Comparison of ENCODE assay signal across 16 cellular contexts in genomic region chr14:103301512-103302197, GRCh38. TPM values are rescaled to one million over a fixed set of nuclear protein-coding genes. Genes with fewer than 3 reads are reported as not detected.
A peak's percentile ranks its signal among the peaks of the same experiment; 100 is the strongest.
DNase-seq lines count a peak whose midpoint lies in the region; ATAC-seq and TF ChIP-seq lines count a peak whose summit lies in the region.
"Had no signal": no experiment of that assay in that cellular context is flagged by ENCODE, and none has a peak within 500 bp of the region (broad histone marks: within the 10 kb centered on the region; RNA-seq: fewer than 3 reads in every experiment).

No MANE protein-coding gene starts in this region.

- H3K4me3 ChIP-seq in breast epithelium (no peak overlapping the region), thyroid gland (replicated peaks in 1 of 3) (no peak overlapping the region), MM.1S (ENCODE audit: low read length) (no peak overlapping the region)

- H3K9ac ChIP-seq in MM.1S (ENCODE audit: low read length) = no peak overlapping the region

- peaks cover 15% of the 10 kb centered on the region for H3K4me1 Mint-ChIP-seq in MCF 10A (ENCODE audit: insufficient read depth, unreplicated experiment)
- H3K4me1 Mint-ChIP-seq in stimulated activated naive B cell treated with anti-CD40 and anti-IgM and Interleukin-4, amounts not matched to agents 10 μg/mL and 1 μg/mL and 100 μg/mL, for 72 hours = no peaks in the 10 kb centered on the region

- no peaks in the 10 kb centered on the region for H3K9me2 ChIP-seq in MM.1S (replicated peaks; ENCODE audit: insufficient read depth, low read length)

- no peaks in the 10 kb centered on the region for H4K20me1 ChIP-seq in MM.1S (ENCODE audit: insufficient read depth, low read length)

- H3K4me3 Mint-ChIP-seq in MCF 10A (ENCODE audit: unreplicated experiment) = no peak overlapping the region
- no peak overlapping the region for H3K4me3 Mint-ChIP-seq in stimulated activated naive B cell treated with anti-CD40 and anti-IgM and Interleukin-4, amounts not matched to agents 10 μg/mL and 1 μg/mL and 100 μg/mL, for 72 hours

- H3K9me3 Mint-ChIP-seq in MCF 10A (ENCODE audit: unreplicated experiment) = no peaks in the 10 kb centered on the region
- H3K9me3 Mint-ChIP-seq in stimulated activated naive B cell treated with anti-CD40 and anti-IgM and Interleukin-4, amounts not matched to agents 10 μg/mL and 1 μg/mL and 100 μg/mL, for 72 hours = no peaks in the 10 kb centered on the region

- DNase-seq in MCF 10A (ENCODE audit: unreplicated experiment) (peak; percentile 32), breast epithelium (ENCODE audit: low spot score in 2 of 2) (no peak), RWPE1 (ENCODE audit: low spot score) (peak; percentile 42), thyroid gland (peak; percentile 17 to 28), MM.1S (no peak)
- DNase-seq in stimulated activated naive B cell treated with anti-CD40 and anti-IgM and Interleukin-4, amounts not matched to agents 10 μg/mL and 1 μg/mL and 100 μg/mL, for 72 hours = no peak
- DNase-seq: Caco-2, KG1, NCI-H1105, NCI-H1694 treated with DMSO at 0.1 percent for 48 hours, NCI-H2171 treated with DMSO at 0.1 percent for 48 hours, NCI-H510A treated with DMSO at 0.1 percent for 48 hours, RPMI8226 had no signal

- H3K4me2 ChIP-seq in MM.1S (ENCODE audit: low read depth, low read length) = no peak overlapping the region

- no peaks in the 10 kb centered on the region for H3K36me3 Mint-ChIP-seq in MCF 10A (ENCODE audit: insufficient read depth, unreplicated experiment)
- H3K36me3 Mint-ChIP-seq in stimulated activated naive B cell treated with anti-CD40 and anti-IgM and Interleukin-4, amounts not matched to agents 10 μg/mL and 1 μg/mL and 100 μg/mL, for 72 hours = no peaks in the 10 kb centered on the region

- H3K4me1 ChIP-seq in breast epithelium (no peaks in the 10 kb centered on the region), thyroid gland (no peaks in the 10 kb centered on the region), MM.1S (ENCODE audit: low read length) (no peaks in the 10 kb centered on the region)
- H3K4me1 ChIP-seq: Caco-2 had no signal

- no peak overlapping the region for H3K27ac Mint-ChIP-seq in MCF 10A (ENCODE audit: low read depth, unreplicated experiment)
- no peak overlapping the region for H3K27ac Mint-ChIP-seq in stimulated activated naive B cell treated with anti-CD40 and anti-IgM and Interleukin-4, amounts not matched to agents 10 μg/mL and 1 μg/mL and 100 μg/mL, for 72 hours

- no peaks in the 10 kb centered on the region for H3K9me3 ChIP-seq in breast epithelium
- H3K9me3 ChIP-seq in thyroid gland = no peaks in the 10 kb centered on the region
- no peaks in the 10 kb centered on the region for H3K9me3 ChIP-seq in MM.1S (replicated peaks; ENCODE audit: insufficient read depth, low read length)
- H3K9me3 ChIP-seq: Caco-2 had no signal

- no peak overlapping the region for H2AFZ ChIP-seq in MM.1S (ENCODE audit: low read length)

- H3K79me2 ChIP-seq in MM.1S (ENCODE audit: low read length) = no peaks in the 10 kb centered on the region

- no TSS peak for BruUV-seq in MCF 10A (replicated peaks; lab: Mats Ljungman, UMichigan)

- POLR2A ChIA-PET in MCF 10A (lab: Yijun Ruan, JAX) = interaction anchor here (0.7 to 1.5 kb wide), 2 partner anchors 30 to 197 kb away, joined by 3 read pairs; no protein-coding TSS in a partner anchor
- POLR2A ChIA-PET in RWPE1 (lab: Yijun Ruan, JAX; ENCODE audit: low non-redundant PET) = interaction anchor here (0.7 kb wide), 1 partner anchor 9 kb away, joined by 4 read pairs; no protein-coding TSS in a partner anchor

- no peak overlapping the region for H3K27ac ChIP-seq in breast epithelium
- peak overlapping the region; percentile 71 for H3K27ac ChIP-seq in RWPE1
- no peak overlapping the region for H3K27ac ChIP-seq in thyroid gland
- no peak overlapping the region for H3K27ac ChIP-seq in MM.1S (ENCODE audit: low read length)
- H3K27ac ChIP-seq: C4-2B had no signal

- H3K27me3 ChIP-seq in breast epithelium (no peaks in the 10 kb centered on the region), thyroid gland (no peaks in the 10 kb centered on the region), MM.1S (replicated peaks; ENCODE audit: insufficient read depth, low read length) (no peaks in the 10 kb centered on the region)

- TF ChIP-seq POLR2A in breast epithelium (IDR thresholded peaks at IDR 0.05) (no peak), thyroid gland (IDR thresholded peaks at IDR 0.05) (no peak)

- no peaks in the 10 kb centered on the region for H3K27me3 Mint-ChIP-seq in MCF 10A (ENCODE audit: insufficient read depth, unreplicated experiment)
- peaks cover 14 to 31% of the 10 kb centered on the region in 2 donors for H3K27me3 Mint-ChIP-seq in stimulated activated naive B cell treated with anti-CD40 and anti-IgM and Interleukin-4, amounts not matched to agents 10 μg/mL and 1 μg/mL and 100 μg/mL, for 72 hours

- H3K36me3 ChIP-seq in breast epithelium (no peaks in the 10 kb centered on the region), thyroid gland (no peaks in the 10 kb centered on the region), MM.1S (replicated peaks; ENCODE audit: insufficient read depth, low read length) (no peaks in the 10 kb centered on the region)

- CTCF ChIA-PET in MCF 10A (lab: Yijun Ruan, JAX) = interaction anchor here (1.6 kb wide), 1 partner anchor 197 kb away, joined by 9 read pairs; no protein-coding TSS in a partner anchor
- CTCF ChIA-PET in RWPE1 (lab: Yijun Ruan, JAX) = interaction anchor here (0.6 to 0.9 kb wide), 3 partner anchors 12 to 226 kb away, joined by 4 to 6 read pairs (median 4); no protein-coding TSS in a partner anchor

- no peaks in the 10 kb centered on the region for H3F3A ChIP-seq in MM.1S (ENCODE audit: insufficient read depth, low read length)

- intact Hi-C loops in MCF 10A (cut with micrococcal nuclease) (no loop called here), breast epithelium (cut with DNase I; ENCODE audit: low total_unique reads) (loop anchor here (2.0 kb wide), 1 partner anchor 53 kb away; no protein-coding TSS in a partner anchor), thyroid gland (cut with DNase I) (no loop called here)

- no peak for TF ChIP-seq CTCF in MCF 10A (IDR thresholded peaks at IDR 0.05; ENCODE audit: unreplicated experiment)
- TF ChIP-seq CTCF in breast epithelium (IDR thresholded peaks at IDR 0.05) = no peak
- TF ChIP-seq CTCF in RWPE1 (conservative IDR thresholded peaks at IDR 0.05; ENCODE audit: low read depth) = no peak
- no peak for TF ChIP-seq CTCF in thyroid gland (IDR thresholded peaks at IDR 0.05)
- TF ChIP-seq CTCF in MM.1S (IDR thresholded peaks at IDR 0.05; ENCODE audit: low read length) = no peak

- WGBS in thyroid gland, 2 donors = 80 to 88% methylated on average over 9 to 10 of the region's 10 CpGs

- ATAC-seq in esophagus mucosa (peak; percentile 55), HG02763 (IDR thresholded peaks at IDR 0.05; ENCODE audit: unreplicated experiment) (no peak)
- ATAC-seq in stimulated activated naive B cell treated with anti-CD40 and anti-IgM and Interleukin-4, amounts not matched to agents 10 μg/mL and 1 μg/mL and 100 μg/mL, for 72 hours (replicated peaks) = no peak

RNA-seq across cellular contexts. Expression of gene EIF5, which starts 32.4 kb away (rescaled TPM):
- total RNA-seq in MCF 10A (2022) (149 and 327 TPM in 2 replicates), breast epithelium (100 to 1,000 TPM; 143 to 254 (median 150) TPM), esophagus mucosa (253 TPM), thyroid gland (100 to 1,000 TPM; 257 to 428 (median 329) TPM)

Comparison
In these comparisons a context has a peak if more than half of its experiments do, and no peak if none do; other contexts are left out.
1. DNase-seq: peak in MCF 10A (single experiment), RWPE1 (single experiment) and thyroid gland (2 of 2); none in breast epithelium (0 of 2), MM.1S (single experiment) and stimulated activated naive B cell treated with anti-CD40 and anti-IgM and Interleukin-4, amounts not matched to agents 10 μg/mL and 1 μg/mL and 100 μg/mL, for 72 hours (single experiment).